In genomic region chr5:148956632-148957385, GRCh38 we compare ENCODE assay signal across 15 cellular contexts.
DNase-seq lines count a peak whose midpoint lies in the region; ATAC-seq and TF ChIP-seq lines count a peak whose summit lies in the region.
"Had no signal": no experiment of that assay in that cellular context is flagged by ENCODE, and none has a peak within 500 bp of the region (broad histone marks: within the 10 kb centered on the region; RNA-seq: fewer than 3 reads in every experiment).

No MANE protein-coding gene starts in this region.

- no peak overlapping the region for H3K18ac ChIP-seq in neuronal stem cell (ENCODE audit: low read length)

- no peak overlapping the region for H3K4me3 Mint-ChIP-seq in osteocyte (ENCODE audit: unreplicated experiment)
- H3K4me3 Mint-ChIP-seq: activated naive CD4-positive, alpha-beta T cell treated with anti-CD3 and anti-CD28 coated beads, Interleukin-2, amount 50 U/mL, for 24 hours; stimulated activated naive B cell treated with anti-CD40 and anti-IgM and Interleukin-4, amounts not matched to agents 10 μg/mL and 1 μg/mL and 100 μg/mL, for 72 hours had no signal

- no peaks in the 10 kb centered on the region for H3K9me3 Mint-ChIP-seq in osteocyte (ENCODE audit: unreplicated experiment)
- H3K9me3 Mint-ChIP-seq: activated naive CD4-positive, alpha-beta T cell treated with anti-CD3 and anti-CD28 coated beads, Interleukin-2, amount 50 U/mL, for 24 hours; stimulated activated naive B cell treated with anti-CD40 and anti-IgM and Interleukin-4, amounts not matched to agents 10 μg/mL and 1 μg/mL and 100 μg/mL, for 72 hours had no signal

- peak; percentile 93 for ATAC-seq in esophagus mucosa
- ATAC-seq in HG03565 (IDR thresholded peaks at IDR 0.05; ENCODE audit: unreplicated experiment) = no peak
- no peak for ATAC-seq in HG03469 (IDR thresholded peaks at IDR 0.05; ENCODE audit: unreplicated experiment)

- no peak overlapping the region for H2BK5ac ChIP-seq in neuronal stem cell (ENCODE audit: low read length)

- H3K4me1 ChIP-seq in HEK293 (ENCODE audit: control insufficient read depth, insufficient read depth, low read length) (no peaks in the 10 kb centered on the region), neuronal stem cell (ENCODE audit: control insufficient read depth in 2 of 2, insufficient read depth in 1 of 2, low read depth in 1 of 2, low read length in 2 of 2) (peaks cover 0 to 5% of the 10 kb centered on the region in 2 donors), Peyer's patch (no peaks in the 10 kb centered on the region)

- CTCF ChIA-PET in HEK293 (lab: Yijun Ruan, JAX) = interaction anchor here (0.6 to 4.8 kb wide), 41 partner anchors 10 to 686 kb away, joined by 3 to 87 read pairs (median 4); no protein-coding TSS in a partner anchor

- no peak overlapping the region for H2BK15ac ChIP-seq in neuronal stem cell (ENCODE audit: low read length)

- H3K27ac ChIP-seq in HEK293 (ENCODE audit: extremely low read depth, low read depth, low read length) (no peak overlapping the region), neuronal stem cell (replicated peaks; ENCODE audit: low read length) (no peak overlapping the region), Peyer's patch (no peak overlapping the region)
- H3K27ac ChIP-seq: BLaER1 treated with 17β-estradiol and CSF1 and Interleukin-3, amounts not matched to agents 10 nM and 100 nM; brain microvascular endothelial cell; heart right ventricle had no signal

- H2BK12ac ChIP-seq in neuronal stem cell (ENCODE audit: low read length) = no peak overlapping the region

- H4K91ac ChIP-seq in neuronal stem cell (ENCODE audit: low read depth, low read length, poor library complexity) = no peak overlapping the region

- POLR2A ChIA-PET in HEK293 (lab: Yijun Ruan, JAX) = interaction anchor here (1.4 to 1.5 kb wide), 2 partner anchors 130 to 215 kb away, joined by 3 to 4 read pairs; partner anchors contain the start of gene ADRB2

- no peak overlapping the region for H3K9ac ChIP-seq in neuronal stem cell (ENCODE audit: low read depth, low read length, poor library complexity)
- H3K9ac ChIP-seq: BLaER1 treated with 17β-estradiol and CSF1 and Interleukin-3, amounts not matched to agents 10 nM and 100 nM had no signal

- H3K9me3 ChIP-seq in HEK293 (ENCODE audit: control insufficient read depth, insufficient read depth, low read depth, low read length) (no peaks in the 10 kb centered on the region), neuronal stem cell (replicated peaks in 1 of 2; ENCODE audit: control insufficient read depth in 2 of 2, insufficient read depth in 1 of 2, low read depth in 1 of 2, low read length in 2 of 2) (no peaks in the 10 kb centered on the region), Peyer's patch (no peaks in the 10 kb centered on the region)
- H3K9me3 ChIP-seq: BLaER1 treated with 17β-estradiol and CSF1 and Interleukin-3, amounts not matched to agents 10 nM and 100 nM; heart right ventricle had no signal

- TF ChIP-seq CTCF in HEK293 (tag by site-specific recombination; IDR thresholded peaks at IDR 0.05) (no peak), osteocyte (IDR thresholded peaks at IDR 0.05) (no peak), Peyer's patch (IDR thresholded peaks at IDR 0.05) (no peak)

- no CpG with 5 or more reads among the region's 3 CpGs for whole genome bisulfite sequencing in neuronal stem cell (ENCODE audit: extremely low coverage in 2 of 2, insufficient read length in 2 of 2, insufficient replicate concordance in 1 of 2), 2 donors

- H2AK5ac ChIP-seq in neuronal stem cell (ENCODE audit: low read depth, low read length) = no peak overlapping the region

- H4K8ac ChIP-seq in neuronal stem cell (ENCODE audit: low read depth, low read length) = no peak overlapping the region

- H3K36me3 ChIP-seq in HEK293 (ENCODE audit: control insufficient read depth in 2 of 2, insufficient read depth in 1 of 2, low read length in 2 of 2) = no peaks in the 10 kb centered on the region
- no peaks in the 10 kb centered on the region for H3K36me3 ChIP-seq in neuronal stem cell (replicated peaks in 1 of 2; ENCODE audit: control insufficient read depth in 2 of 2, insufficient read depth in 2 of 2, low read length in 2 of 2)
- no peaks in the 10 kb centered on the region for H3K36me3 ChIP-seq in Peyer's patch
- H3K36me3 ChIP-seq: BLaER1 treated with 17β-estradiol and CSF1 and Interleukin-3, amounts not matched to agents 10 nM and 100 nM; brain microvascular endothelial cell; heart right ventricle had no signal

- TF ChIP-seq POLR2A in Peyer's patch (IDR thresholded peaks at IDR 0.05) = no peak

- H2AFZ ChIP-seq in neuronal stem cell (ENCODE audit: low read length) = no peak overlapping the region

- H3K27ac Mint-ChIP-seq in osteocyte (ENCODE audit: unreplicated experiment) = no peak overlapping the region
- H3K27ac Mint-ChIP-seq: activated naive CD4-positive, alpha-beta T cell treated with anti-CD3 and anti-CD28 coated beads, Interleukin-2, amount 50 U/mL, for 24 hours; stimulated activated naive B cell treated with anti-CD40 and anti-IgM and Interleukin-4, amounts not matched to agents 10 μg/mL and 1 μg/mL and 100 μg/mL, for 72 hours had no signal

- H3K36me3 Mint-ChIP-seq in osteocyte (ENCODE audit: unreplicated experiment) = peaks cover 2% of the 10 kb centered on the region
- H3K36me3 Mint-ChIP-seq: activated naive CD4-positive, alpha-beta T cell treated with anti-CD3 and anti-CD28 coated beads, Interleukin-2, amount 50 U/mL, for 24 hours; stimulated activated naive B cell treated with anti-CD40 and anti-IgM and Interleukin-4, amounts not matched to agents 10 μg/mL and 1 μg/mL and 100 μg/mL, for 72 hours had no signal

- no peaks in the 10 kb centered on the region for H3K79me1 ChIP-seq in neuronal stem cell (ENCODE audit: low read depth, low read length)

- no peak overlapping the region for H2BK120ac ChIP-seq in neuronal stem cell (ENCODE audit: low read depth, low read length)

- no peak overlapping the region for H3K4me2 ChIP-seq in neuronal stem cell (ENCODE audit: insufficient read depth, low read length, poor library complexity, severe bottlenecking)
- H3K4me2 ChIP-seq: BLaER1 treated with 17β-estradiol and CSF1 and Interleukin-3, amounts not matched to agents 10 nM and 100 nM; smooth muscle cell had no signal

- H3K23ac ChIP-seq in neuronal stem cell (ENCODE audit: low read depth, low read length, poor library complexity) = peak overlapping the region; percentile 26

- peaks cover 13% of the 10 kb centered on the region for H3K4me1 Mint-ChIP-seq in osteocyte (ENCODE audit: unreplicated experiment)
- H3K4me1 Mint-ChIP-seq: activated naive CD4-positive, alpha-beta T cell treated with anti-CD3 and anti-CD28 coated beads, Interleukin-2, amount 50 U/mL, for 24 hours; stimulated activated naive B cell treated with anti-CD40 and anti-IgM and Interleukin-4, amounts not matched to agents 10 μg/mL and 1 μg/mL and 100 μg/mL, for 72 hours had no signal

- H3K27me3 ChIP-seq in neuronal stem cell (ENCODE audit: control insufficient read depth in 3 of 3, insufficient read depth in 3 of 3, low read depth in 1 of 3, low read length in 3 of 3) = no peaks in the 10 kb centered on the region
- no peaks in the 10 kb centered on the region for H3K27me3 ChIP-seq in Peyer's patch
- H3K27me3 ChIP-seq: BLaER1 treated with 17β-estradiol and CSF1 and Interleukin-3, amounts not matched to agents 10 nM and 100 nM; brain microvascular endothelial cell; heart right ventricle had no signal

- no peaks in the 10 kb centered on the region for H3K27me3 Mint-ChIP-seq in osteocyte (ENCODE audit: unreplicated experiment)

- peak; percentile 96 for DNase-seq in NCI-H69 (lab: John Stamatoyannopoulos, UW)
- no peak for DNase-seq in neuronal stem cell (ENCODE audit: low spot score)
- DNase-seq in osteocyte (ENCODE audit: extremely low spot score, unreplicated experiment) = no peak
- no peak for DNase-seq in Peyer's patch
- DNase-seq: heart right ventricle, NCI-H1105 had no signal

- H3K4me3 ChIP-seq in HEK293 (ENCODE audit: low read depth, low read length) = no peak overlapping the region
- no peak overlapping the region for H3K4me3 ChIP-seq in neuronal stem cell (ENCODE audit: low read length in 2 of 2)
- no peak overlapping the region for H3K4me3 ChIP-seq in Peyer's patch
- H3K4me3 ChIP-seq: BLaER1 treated with 17β-estradiol and CSF1 and Interleukin-3, amounts not matched to agents 10 nM and 100 nM; heart right ventricle; smooth muscle cell had no signal

- H3K14ac ChIP-seq in neuronal stem cell (ENCODE audit: low read length) = no peak overlapping the region

- H3K4ac ChIP-seq in neuronal stem cell (ENCODE audit: low read length) = no peak overlapping the region

TF ChIP-seq in HEK293, 187 proteins besides CTCF, POLR2A, EP300 and RAD21:
- TF ChIP-seq ZBTB20 (tag by site-specific recombination; IDR thresholded peaks at IDR 0.05) (peak; percentile 14; the same call in 1 of the 2 replicates), ZNF133 (tag by site-specific recombination; IDR thresholded peaks at IDR 0.05) (no peak), PRDM1 (tag by site-specific recombination; IDR thresholded peaks at IDR 0.05) (no peak), ZNF18 (tag by site-specific recombination; IDR thresholded peaks at IDR 0.05) (no peak)
